1 cellular context compared by ENCODE assay signal in genomic region chr4:112230879-112231778, GRCh38.
A peak's percentile ranks its signal among the peaks of the same experiment; 100 is the strongest.
TF ChIP-seq lines count a peak whose summit lies in the region.

No MANE protein-coding gene starts in this region.

TF ChIP-seq in HepG2, 621 proteins besides CTCF, POLR2A, EP300 and RAD21 (continued from another document and continues in another):
- TF ChIP-seq REST (IDR thresholded peaks at IDR 0.05; ENCODE audit: borderline replicate concordance in 1 of 2, low read depth in 1 of 2, low read length in 2 of 2) (no peak; a peak in 1 of 4 replicates), KLF11 (CRISPR knock-in tag; IDR thresholded peaks at IDR 0.05) (peak; percentile 58; the same call in 1 of the 2 replicates), ZFY (CRISPR knock-in tag; IDR thresholded peaks at IDR 0.05) (no peak), ZNF18 (CRISPR knock-in tag; IDR thresholded peaks at IDR 0.05; ENCODE audit: insufficient replicate concordance) (no peak), SOX13 (IDR thresholded peaks at IDR 0.05) (no peak), SOX13 (CRISPR knock-in tag; conservative IDR thresholded peaks at IDR 0.05 in 1 of 2, IDR thresholded peaks at IDR 0.05 in 1 of 2) (peak in 1 of 2 experiments; percentile 73; a peak in 2 of 4 replicates), ZNF720 (CRISPR knock-in tag; IDR thresholded peaks at IDR 0.05) (no peak), ZNF329 (CRISPR knock-in tag; IDR thresholded peaks at IDR 0.05; ENCODE audit: low read depth) (no peak), RFXANK (CRISPR knock-in tag; IDR thresholded peaks at IDR 0.05) (no peak), ZNF33A (CRISPR knock-in tag; IDR thresholded peaks at IDR 0.05; ENCODE audit: borderline replicate concordance) (peak; percentile 26; the same call in 1 of the 2 replicates), ZBTB7A (CRISPR knock-in tag; IDR thresholded peaks at IDR 0.05) (no peak), ZFP36L2 (CRISPR knock-in tag; IDR thresholded peaks at IDR 0.05) (no peak), DMAP1 (CRISPR knock-in tag; IDR thresholded peaks at IDR 0.05) (peak; percentile 77), ATM (IDR thresholded peaks at IDR 0.05; ENCODE audit: borderline replicate concordance) (no peak), MTA3 (CRISPR knock-in tag; IDR thresholded peaks at IDR 0.05) (no peak), FOXP1 (IDR thresholded peaks at IDR 0.05) (no peak; the same call in 1 of the 2 replicates), FOXP1 (CRISPR knock-in tag; IDR thresholded peaks at IDR 0.05) (peak; percentile 62), HNRNPH1 (optimal IDR thresholded peaks at IDR 0.05; ENCODE audit: low read depth, low read length) (no peak), ZNF83 (CRISPR knock-in tag; IDR thresholded peaks at IDR 0.05; ENCODE audit: borderline replicate concordance) (no peak), TBP (CRISPR knock-in tag; IDR thresholded peaks at IDR 0.05) (no peak), ZNF180 (CRISPR knock-in tag; IDR thresholded peaks at IDR 0.05; ENCODE audit: borderline replicate concordance, low read depth) (no peak), SMARCE1 (IDR thresholded peaks at IDR 0.05; ENCODE audit: borderline replicate concordance) (no peak), ZBTB8A (CRISPR knock-in tag; IDR thresholded peaks at IDR 0.05; ENCODE audit: borderline replicate concordance, low read depth) (no peak), KDM2A (CRISPR knock-in tag; IDR thresholded peaks at IDR 0.05; ENCODE audit: borderline replicate concordance, low read depth) (peak; percentile 46), ZEB1 (IDR thresholded peaks at IDR 0.05; ENCODE audit: insufficient replicate concordance, low read depth) (no peak), CHD2 (IDR thresholded peaks at IDR 0.05; ENCODE audit: low read depth, low read length) (no peak), HDAC2 (CRISPR knock-in tag; IDR thresholded peaks at IDR 0.05) (peak; percentile 83), CEBPZ (IDR thresholded peaks at IDR 0.05; ENCODE audit: low read length) (no peak), ZNF280D (CRISPR knock-in tag; IDR thresholded peaks at IDR 0.05) (no peak), ZKSCAN5 (CRISPR knock-in tag; IDR thresholded peaks at IDR 0.05) (no peak), MIER3 (CRISPR knock-in tag; IDR thresholded peaks at IDR 0.05; ENCODE audit: borderline replicate concordance) (peak; percentile 21; the same call in 1 of the 2 replicates), JUNB (CRISPR knock-in tag; IDR thresholded peaks at IDR 0.05; ENCODE audit: borderline replicate concordance) (no peak), FOXK1 (CRISPR knock-in tag; IDR thresholded peaks at IDR 0.05; ENCODE audit: borderline replicate concordance, low read depth) (0 out of 2 replicates have a peak, but pooled peaks have one; percentile 66), ZNF713 (CRISPR knock-in tag; IDR thresholded peaks at IDR 0.05) (no peak), MED8 (CRISPR knock-in tag; IDR thresholded peaks at IDR 0.05; ENCODE audit: insufficient replicate concordance) (no peak), ZMAT5 (CRISPR knock-in tag; IDR thresholded peaks at IDR 0.05; ENCODE audit: borderline replicate concordance, low read depth) (no peak), ZNF263 (CRISPR knock-in tag; IDR thresholded peaks at IDR 0.05) (no peak), PHF20 (CRISPR knock-in tag; IDR thresholded peaks at IDR 0.05) (peak; percentile 63; the same call in 1 of the 2 replicates), YEATS4 (CRISPR knock-in tag; IDR thresholded peaks at IDR 0.05; ENCODE audit: borderline replicate concordance) (peak; percentile 81), NCOA2 (CRISPR knock-in tag; IDR thresholded peaks at IDR 0.05) (peak; percentile 84), ZBTB4 (CRISPR knock-in tag; IDR thresholded peaks at IDR 0.05; ENCODE audit: borderline replicate concordance) (no peak), ZNF629 (CRISPR knock-in tag; conservative IDR thresholded peaks at IDR 0.05) (peak; percentile 30; the same call in 1 of the 2 replicates), NFYC (CRISPR knock-in tag; IDR thresholded peaks at IDR 0.05) (peak; percentile 82), ATF3 (CRISPR knock-in tag; IDR thresholded peaks at IDR 0.05) (no peak), ZBTB3 (CRISPR knock-in tag; IDR thresholded peaks at IDR 0.05; ENCODE audit: borderline replicate concordance, low read depth) (no peak), PBX2 (CRISPR knock-in tag; IDR thresholded peaks at IDR 0.05) (no peak)
